Comparison of ENCODE assay signal across 22 cellular contexts in the genomic region with DNA sequence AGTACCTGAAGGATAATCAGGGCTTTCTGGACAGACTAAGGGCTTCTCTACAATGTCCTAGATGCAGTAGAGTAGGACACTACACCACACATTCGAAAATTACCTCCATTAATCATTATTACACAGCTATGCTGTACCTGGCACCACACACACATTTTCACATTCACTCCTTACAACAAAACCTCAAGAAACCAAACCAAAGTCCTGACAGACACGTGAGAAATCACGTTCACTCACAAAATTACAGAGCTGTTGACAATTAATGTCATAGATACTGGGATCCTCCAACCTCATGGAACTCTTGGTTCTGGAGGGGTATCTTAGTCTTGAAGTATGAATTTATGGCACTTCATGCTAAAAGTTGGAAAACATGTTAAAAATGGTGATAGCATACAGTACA.
"Had no signal": no experiment of that assay in that cellular context is flagged by ENCODE, and none has a peak within 500 bp of the region (broad histone marks: within the 10 kb centered on the region; RNA-seq: fewer than 3 reads in every experiment).

No MANE protein-coding gene starts in this region.

- H3K27me3 Mint-ChIP-seq: activated CD4-positive, alpha-beta memory T cell treated with anti-CD3 and anti-CD28 coated beads, Interleukin-2, amount 10 ng/mL, durations not matched to agents 7 days and 5 days; activated CD4-positive, alpha-beta T cell treated with anti-CD3 and anti-CD28 coated beads, Interleukin-2, amount 10 ng/mL, durations not matched to agents 24 days and 14 days; naive B cell had no signal

- H3K36me3 ChIP-seq: cardiac muscle cell, heart left ventricle, neural progenitor cell, prostate gland, right lobe of liver, stomach, suprapubic skin, transverse colon, vagina had no signal

- H3K9me3 ChIP-seq: heart left ventricle, prostate gland, right lobe of liver, stomach, suprapubic skin, transverse colon, vagina had no signal

- H3K36me3 Mint-ChIP-seq: naive B cell had no signal

- H3K4me2 ChIP-seq: neural progenitor cell had no signal

- H3K4me3 Mint-ChIP-seq: activated CD4-positive, alpha-beta memory T cell treated with anti-CD3 and anti-CD28 coated beads, Interleukin-2, amount 10 ng/mL, durations not matched to agents 7 days and 5 days; activated CD4-positive, alpha-beta T cell treated with anti-CD3 and anti-CD28 coated beads, Interleukin-2, amount 10 ng/mL, durations not matched to agents 24 days and 14 days; naive B cell; neural progenitor cell; T-helper 2 cell treated with Interferon-gamma antibody and Interleukin-4, amounts not matched to agents 5 μg/mL and 100 μg/mL, for 36 hours had no signal

- H3K27ac Mint-ChIP-seq: activated CD4-positive, alpha-beta memory T cell treated with anti-CD3 and anti-CD28 coated beads, Interleukin-2, amount 10 ng/mL, durations not matched to agents 7 days and 5 days; activated CD4-positive, alpha-beta T cell treated with anti-CD3 and anti-CD28 coated beads, Interleukin-2, amount 10 ng/mL, durations not matched to agents 24 days and 14 days; naive B cell; neural progenitor cell; T-helper 2 cell treated with Interferon-gamma antibody and Interleukin-4, amounts not matched to agents 5 μg/mL and 100 μg/mL, for 36 hours had no signal

- ATAC-seq: activated CD4-positive, CD25-positive, alpha-beta regulatory T cell treated with anti-CD3 and anti-CD28 coated beads, Interleukin-2, amount 50 U/mL, for 24 hours; heart left ventricle; left colon; right lobe of liver had no signal

- H3K4me3 ChIP-seq: cardiac muscle cell, heart left ventricle, neural progenitor cell, prostate gland, right lobe of liver, skin epidermis, stomach, suprapubic skin, transverse colon, vagina had no signal

- H3K9ac ChIP-seq: neural progenitor cell had no signal

- H3K4me1 Mint-ChIP-seq: neural progenitor cell had no signal

- DNase-seq: activated CD4-positive, alpha-beta memory T cell treated with anti-CD3 and anti-CD28 coated beads, Interleukin-2, amount 10 ng/mL, durations not matched to agents 7 days and 5 days; activated CD4-positive, alpha-beta T cell treated with anti-CD3 and anti-CD28 coated beads, Interleukin-2, amount 10 ng/mL, durations not matched to agents 24 days and 14 days; cortex of kidney; heart left ventricle; islet precursor cell; left colon; mesenchymal stem cell; naive B cell; right lobe of liver; stimulated activated CD4-positive, alpha-beta T cell treated with anti-CD3 and anti-CD28 coated beads, Interleukin-1b, Interleukin-23, amount 100 ng/mL, for 48 hours; stomach; transverse colon had no signal

- H3K27ac ChIP-seq: cardiac muscle cell, epithelial cell of prostate, heart left ventricle, neural progenitor cell, prostate gland, right lobe of liver, skin epidermis, stomach, suprapubic skin, transverse colon, vagina, VCaP had no signal

- H3K4me1 ChIP-seq: neural progenitor cell, prostate gland had no signal

- H2AFZ ChIP-seq: neural progenitor cell had no signal

- H3K27me3 ChIP-seq: cardiac muscle cell, heart left ventricle, neural progenitor cell, right lobe of liver, stomach, suprapubic skin, transverse colon, vagina had no signal

- H3K9me3 Mint-ChIP-seq: activated CD4-positive, alpha-beta memory T cell treated with anti-CD3 and anti-CD28 coated beads, Interleukin-2, amount 10 ng/mL, durations not matched to agents 7 days and 5 days; activated CD4-positive, alpha-beta T cell treated with anti-CD3 and anti-CD28 coated beads, Interleukin-2, amount 10 ng/mL, durations not matched to agents 24 days and 14 days; naive B cell; neural progenitor cell; T-helper 2 cell treated with Interferon-gamma antibody and Interleukin-4, amounts not matched to agents 5 μg/mL and 100 μg/mL, for 36 hours had no signal
